9 cellular contexts compared by ENCODE assay signal in genomic region chr20:35303735-35304431, GRCh38. TPM values are rescaled to one million over a fixed set of nuclear protein-coding genes. Genes with fewer than 3 reads are reported as not detected.
A peak's percentile ranks its signal among the peaks of the same experiment; 100 is the strongest.
DNase-seq lines count a peak whose midpoint lies in the region; ATAC-seq and TF ChIP-seq lines count a peak whose summit lies in the region.
"Had no signal": no experiment of that assay in that cellular context is flagged by ENCODE, and none has a peak within 500 bp of the region (broad histone marks: within the 10 kb centered on the region; RNA-seq: fewer than 3 reads in every experiment).

No MANE protein-coding gene starts in this region.

- WGBS in right lobe of liver (ENCODE audit: insufficient coverage, low coverage, low lambda C conversion rate, missing lambda C conversion rate) = 24% methylated on average over 8 of the region's 18 CpGs

- no peak overlapping the region for H3K4me3 Mint-ChIP-seq in activated CD4-positive, alpha-beta T cell treated with anti-CD3 and anti-CD28 coated beads, Interleukin-2, amount 10 ng/mL, durations not matched to agents 7 days and 5 days
- H3K4me3 Mint-ChIP-seq: dendritic cell treated with granulocyte-macrophage colony-stimulating factor and Interleukin-4, amounts not matched to agents 40 ng/mL and 50 ng/mL, for 4 days had no signal

- intact Hi-C loops in right lobe of liver (cut with DNase I) = loop anchor here (5.0 kb wide), 2 partner anchors 143 to 148 kb away; no protein-coding TSS in a partner anchor

- ATAC-seq in HG03442 (IDR thresholded peaks at IDR 0.05; ENCODE audit: unreplicated experiment) = peak; percentile 49
- peak; percentile 66 to 78 (median 77) for ATAC-seq in right lobe of liver
- no peak for ATAC-seq in GM21576 (IDR thresholded peaks at IDR 0.05; ENCODE audit: unreplicated experiment)

- H3K4me3 ChIP-seq in coronary artery = no peak overlapping the region
- H3K4me3 ChIP-seq in right lobe of liver = no peak overlapping the region

- H3K36me3 Mint-ChIP-seq in activated CD4-positive, alpha-beta T cell treated with anti-CD3 and anti-CD28 coated beads, Interleukin-2, amount 10 ng/mL, durations not matched to agents 7 days and 5 days (ENCODE audit: low read depth) = peaks cover 2% of the 10 kb centered on the region

- DNase-seq in DMS53 treated with DMSO at 0.1 percent for 48 hours (lab: John Stamatoyannopoulos, UW; ENCODE audit: unreplicated experiment) (peak; percentile 89), NCI-H526 (lab: John Stamatoyannopoulos, UW) (peak; percentile 83 to 96), coronary artery (ENCODE audit: low spot score) (no peak), right lobe of liver (peak; percentile 70 to 83 (median 70))
- DNase-seq in activated CD4-positive, alpha-beta T cell treated with anti-CD3 and anti-CD28 coated beads, Interleukin-2, amount 10 ng/mL, durations not matched to agents 7 days and 5 days = peak; percentile 91
- peak; percentile 67 to 82 (median 80) for DNase-seq in stimulated activated CD4-positive, alpha-beta T cell treated with anti-CD3 and anti-CD28 coated beads, TNF-alpha, amount 100 ng/mL, for 24 hours (ENCODE audit: low read depth in 3 of 3)

- POLR2A ChIA-PET in activated CD4-positive, alpha-beta T cell treated with anti-CD3 and anti-CD28 coated beads, Interleukin-2, amount 10 ng/mL, durations not matched to agents 7 days and 5 days (lab: Charles Lee) = no interaction called here

- H3K27me3 Mint-ChIP-seq in activated CD4-positive, alpha-beta T cell treated with anti-CD3 and anti-CD28 coated beads, Interleukin-2, amount 10 ng/mL, durations not matched to agents 7 days and 5 days = no peaks in the 10 kb centered on the region

- H3K4me1 Mint-ChIP-seq in activated CD4-positive, alpha-beta T cell treated with anti-CD3 and anti-CD28 coated beads, Interleukin-2, amount 10 ng/mL, durations not matched to agents 7 days and 5 days = peaks cover 44% of the 10 kb centered on the region

- H3K9me3 Mint-ChIP-seq in activated CD4-positive, alpha-beta T cell treated with anti-CD3 and anti-CD28 coated beads, Interleukin-2, amount 10 ng/mL, durations not matched to agents 7 days and 5 days = no peaks in the 10 kb centered on the region
- H3K9me3 Mint-ChIP-seq: dendritic cell treated with granulocyte-macrophage colony-stimulating factor and Interleukin-4, amounts not matched to agents 40 ng/mL and 50 ng/mL, for 4 days had no signal

- H3K4me1 ChIP-seq in right lobe of liver = peaks cover 0 to 26% (median 10%) of the 10 kb centered on the region in 4 donors

- no peaks in the 10 kb centered on the region for H3K27me3 ChIP-seq in right lobe of liver

- no peaks in the 10 kb centered on the region for H3K36me3 ChIP-seq in right lobe of liver

- TF ChIP-seq CTCF in coronary artery (IDR thresholded peaks at IDR 0.05) (peak; percentile 72), right lobe of liver (IDR thresholded peaks at IDR 0.05) (peak; percentile 90 to 93 (median 92))

- H3K27ac Mint-ChIP-seq in activated CD4-positive, alpha-beta T cell treated with anti-CD3 and anti-CD28 coated beads, Interleukin-2, amount 10 ng/mL, durations not matched to agents 7 days and 5 days = peak overlapping the region; percentile 48

- no peaks in the 10 kb centered on the region for H3K9me3 ChIP-seq in right lobe of liver

- TF ChIP-seq POLR2A in right lobe of liver (IDR thresholded peaks at IDR 0.05) = no peak

- H3K27ac ChIP-seq in coronary artery (no peak overlapping the region), right lobe of liver (no peak overlapping the region)

- CTCF ChIA-PET in activated CD4-positive, alpha-beta T cell treated with anti-CD3 and anti-CD28 coated beads, Interleukin-2, amount 10 ng/mL, durations not matched to agents 7 days and 5 days (lab: Charles Lee) = interaction anchor here (0.6 to 8.1 kb wide), 35 partner anchors 9 to 1032 kb away, joined by 3 to 90 read pairs (median 3); partner anchors contain the start of genes CEP250, EDEM2 and EIF6

RNA-seq across cellular contexts. Expression of gene FAM83C, which starts 11.7 kb away (rescaled TPM):
- total RNA-seq in activated CD4-positive, alpha-beta T cell treated with anti-CD3 and anti-CD28 coated beads, Interleukin-2, amount 10 ng/mL, durations not matched to agents 7 days and 5 days = not detected
- not detected for total RNA-seq in right lobe of liver

RNA-seq across cellular contexts. Expression of gene EIF6, which starts 19.3 kb away (rescaled TPM):
- total RNA-seq in activated CD4-positive, alpha-beta T cell treated with anti-CD3 and anti-CD28 coated beads, Interleukin-2, amount 10 ng/mL, durations not matched to agents 7 days and 5 days = 10 to 100 TPM; 87.4 to 93.3 TPM
- total RNA-seq in right lobe of liver = 100 to 1,000 TPM in 2 of 6 experiments, 10 to 100 TPM in 4; 73.6 to 131 (median 83.3) TPM

RNA-seq across cellular contexts. Expression of gene MMP24OS, which starts 26.0 kb away (rescaled TPM):
- total RNA-seq in activated CD4-positive, alpha-beta T cell treated with anti-CD3 and anti-CD28 coated beads, Interleukin-2, amount 10 ng/mL, durations not matched to agents 7 days and 5 days = 10 to 100 TPM; 46.7 to 48.3 TPM
- total RNA-seq in right lobe of liver = 10 to 100 TPM; 13.3 to 40.7 (median 23.5) TPM
